In the genomic region with DNA sequence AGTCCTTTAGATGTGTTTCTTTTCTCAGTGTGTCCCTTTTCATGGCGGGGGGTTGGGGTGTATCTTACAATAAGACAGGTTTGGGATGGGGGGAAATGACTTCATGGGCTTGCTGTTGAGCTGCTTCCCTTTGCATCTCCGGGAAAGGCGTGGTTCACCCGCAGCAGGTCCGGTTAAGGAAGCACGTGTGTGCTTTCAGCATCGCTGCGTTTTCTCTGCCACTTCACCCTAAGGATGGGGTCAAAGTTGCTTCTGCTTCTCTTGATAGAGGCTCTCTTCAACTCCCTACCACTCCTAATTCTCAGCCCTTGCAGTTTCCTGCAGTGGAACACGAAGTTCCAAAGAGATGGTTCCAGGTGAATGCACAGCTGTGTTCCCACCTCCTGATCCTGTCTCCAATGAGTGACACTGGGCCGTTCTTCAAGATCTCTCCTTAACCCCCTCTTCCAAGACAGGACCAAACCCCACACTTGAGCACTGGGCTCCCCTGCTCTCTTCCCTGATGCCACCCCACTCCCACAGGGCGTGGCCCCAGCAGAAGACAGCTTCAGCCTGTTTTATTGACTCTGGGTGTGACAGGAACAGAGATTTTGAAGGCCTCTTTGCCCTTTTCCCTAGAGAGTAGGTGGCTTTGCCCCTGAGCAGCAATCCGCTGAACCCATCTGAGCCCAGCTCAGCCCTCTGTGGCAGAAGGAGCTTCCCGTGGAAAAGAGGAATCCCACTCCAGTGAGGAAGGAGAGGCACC, we compare ENCODE assay signal across 20 cellular contexts.
A peak's percentile ranks its signal among the peaks of the same experiment; 100 is the strongest.
DNase-seq lines count a peak whose midpoint lies in the region; ATAC-seq, FAIRE-seq and TF ChIP-seq lines count a peak whose summit lies in the region.
"Had no signal": no experiment of that assay in that cellular context is flagged by ENCODE, and none has a peak within 500 bp of the region (broad histone marks: within the 10 kb centered on the region; RNA-seq: fewer than 3 reads in every experiment).

No MANE protein-coding gene starts in this region.

- no peaks in the 10 kb centered on the region for H3K27me3 Mint-ChIP-seq in nephron (ENCODE audit: low read depth)
- H3K27me3 Mint-ChIP-seq in CD8-positive, alpha-beta memory T cell, result no peaks in the 10 kb centered on the region
- H3K27me3 Mint-ChIP-seq: CD4-positive, alpha-beta T cell had no signal

- ATAC-seq in HepG2 (no peak), gastroesophageal sphincter (peak; percentile 35), GM19467 (IDR thresholded peaks at IDR 0.05; ENCODE audit: unreplicated experiment) (no peak)

- H4K20me1 ChIP-seq in HepG2 (ENCODE audit: insufficient read depth, low read length), result no peaks in the 10 kb centered on the region

- no peak overlapping the region for H3K4me2 ChIP-seq in HepG2 (ENCODE audit: low read depth, low read length)

- no peak for DNase-seq in HepG2 (ENCODE audit: low spot score)
- no peak for DNase-seq in kidney glomerular epithelial cell (lab: John Stamatoyannopoulos, UW)
- DNase-seq in GM12891 (ENCODE audit: insufficient read length, low spot score), result no peak
- DNase-seq in CD8-positive, alpha-beta memory T cell, result no peak
- DNase-seq: activated CD8-positive, alpha-beta memory T cell treated with anti-CD3 and anti-CD28 coated beads for 24 hours; amniotic stem cell; CD4-positive, alpha-beta T cell; mammary epithelial cell; NCI-H1417; NCI-H2227 treated with DMSO at 0.1 percent for 48 hours; substantia nigra; WERI-Rb-1 had no signal

- TF ChIP-seq POLR2A in HepG2 (IDR thresholded peaks at IDR 0.05; ENCODE audit: insufficient read depth in 1 of 2, low read depth in 2 of 2, low read length in 2 of 2) (no peak), gastroesophageal sphincter (IDR thresholded peaks at IDR 0.05) (no peak), GM12891 (IDR thresholded peaks at IDR 0.05; ENCODE audit: low read depth, low read length) (no peak)

- no peak overlapping the region for H3K27ac ChIP-seq in liver (ENCODE audit: low read depth in 1 of 2, low read length in 2 of 2)
- no peak overlapping the region for H3K27ac ChIP-seq in HepG2 (ENCODE audit: extremely low read length, insufficient read depth, low read length)
- H3K27ac ChIP-seq in gastroesophageal sphincter, result peak overlapping the region in 3 of 4 donors; percentile 66 to 77 (median 72)
- no peak overlapping the region for H3K27ac ChIP-seq in CD8-positive, alpha-beta memory T cell (ENCODE audit: low read depth, low read length)
- H3K27ac ChIP-seq: SK-N-MC, WERI-Rb-1 had no signal

- 83% methylated on average over 13 of the region's 13 CpGs for WGBS in liver
- 58% methylated on average over 13 of the region's 13 CpGs for WGBS in HepG2 (ENCODE audit: low lambda C conversion rate)
- WGBS in gastroesophageal sphincter (ENCODE audit: low coverage in 1 of 2), 2 donors, result 70 to 78% methylated on average over 6 to 10 of the region's 13 CpGs

- H3K4me1 ChIP-seq in liver (ENCODE audit: control insufficient read depth in 4 of 4, insufficient read depth in 4 of 4, low read length in 3 of 4) (peaks cover 0 to 4% (median 0%) of the 10 kb centered on the region in 4 donors), HepG2 (ENCODE audit: insufficient read depth, low read length) (peaks cover 12% of the 10 kb centered on the region), gastroesophageal sphincter (no peaks in the 10 kb centered on the region)
- H3K4me1 ChIP-seq in CD8-positive, alpha-beta memory T cell (ENCODE audit: insufficient read depth, low read length), result no peaks in the 10 kb centered on the region

- H3K27ac Mint-ChIP-seq in nephron, result peak overlapping the region in 1 of 3 experiments; percentile 55
- peak overlapping the region in 1 of 8 donors; percentile 35 for H3K27ac Mint-ChIP-seq in CD8-positive, alpha-beta memory T cell
- H3K27ac Mint-ChIP-seq: activated T-helper 2 cell treated with anti-CD3 and anti-CD28 coated beads, Interferon-gamma antibody, Interleukin-2, Interleukin-4, amounts not matched to agents 10 μg/mL and 5 μg/mL and 100 μg/mL, durations not matched to agents 14 hours and 24 hours and 36 hours; CD4-positive, alpha-beta T cell had no signal

- peaks cover 50% of the 10 kb centered on the region for H3K4me1 Mint-ChIP-seq in nephron
- no peaks in the 10 kb centered on the region for H3K4me1 Mint-ChIP-seq in CD8-positive, alpha-beta memory T cell

- POLR2A ChIA-PET in HepG2 (lab: Yijun Ruan, JAX), result no interaction called here
- POLR2A ChIA-PET in CD8-positive, alpha-beta memory T cell (lab: Charles Lee), result no interaction called here

- H3K27me3 ChIP-seq in liver (ENCODE audit: control insufficient read depth in 4 of 4, insufficient read depth in 4 of 4, low read length in 3 of 4) (no peaks in the 10 kb centered on the region), HepG2 (ENCODE audit: control insufficient read depth in 1 of 2, insufficient read depth in 2 of 2, low read length in 2 of 2) (no peaks in the 10 kb centered on the region; a peak in 1 of 5 replicates), gastroesophageal sphincter (no peaks in the 10 kb centered on the region)
- H3K27me3 ChIP-seq in CD8-positive, alpha-beta memory T cell (ENCODE audit: insufficient read depth, low read length, poor library complexity, severe bottlenecking), result no peaks in the 10 kb centered on the region

- intact Hi-C loops in HepG2 (cut with micrococcal nuclease; ENCODE audit: unreplicated experiment), result no loop called here

- TF ChIP-seq EP300 in HepG2 (IDR thresholded peaks at IDR 0.05; ENCODE audit: low read depth in 2 of 2, low read length in 2 of 2), result no peak
- TF ChIP-seq EP300 in HepG2 (CRISPR knock-in tag; IDR thresholded peaks at IDR 0.05; ENCODE audit: borderline replicate concordance), result no peak
- TF ChIP-seq EP300 in gastroesophageal sphincter (IDR thresholded peaks at IDR 0.05), result no peak

- no peak overlapping the region for H2AFZ ChIP-seq in HepG2 (ENCODE audit: low read length)

- CTCF ChIA-PET in HepG2 (lab: Yijun Ruan, JAX; ENCODE audit: low intra/inter-chr PET ratio, low total read pairs), result no interaction called here
- CTCF ChIA-PET in CD8-positive, alpha-beta memory T cell (lab: Charles Lee), result interaction anchor here (1.6 to 1.7 kb wide), 2 partner anchors 12 to 130 kb away, joined by 4 to 6 read pairs; no protein-coding TSS in a partner anchor

- FAIRE-seq in HepG2 (lab: Jason Lieb, UNC) (no peak), GM12891 (lab: Jason Lieb, UNC) (no peak)
- FAIRE-seq: A204.1 had no signal

- H3K9me3 Mint-ChIP-seq in nephron, result no peaks in the 10 kb centered on the region
- H3K9me3 Mint-ChIP-seq in CD8-positive, alpha-beta memory T cell, result no peaks in the 10 kb centered on the region
- H3K9me3 Mint-ChIP-seq: activated T-helper 2 cell treated with anti-CD3 and anti-CD28 coated beads, Interferon-gamma antibody, Interleukin-2, Interleukin-4, amounts not matched to agents 10 μg/mL and 5 μg/mL and 100 μg/mL, durations not matched to agents 14 hours and 24 hours and 36 hours; CD4-positive, alpha-beta T cell had no signal

- no peak overlapping the region for H3K9ac ChIP-seq in liver (ENCODE audit: low read depth in 1 of 2, low read length in 2 of 2)
- no peak overlapping the region for H3K9ac ChIP-seq in HepG2 (ENCODE audit: insufficient read depth, low read depth, low read length)

- TF ChIP-seq CTCF in liver (IDR thresholded peaks at IDR 0.05; ENCODE audit: low read depth, low read length, missing input control) (no peak), HepG2 (CRISPR knock-in tag; IDR thresholded peaks at IDR 0.05) (no peak), gastroesophageal sphincter (IDR thresholded peaks at IDR 0.05) (no peak), nephron (IDR thresholded peaks at IDR 0.05; ENCODE audit: unreplicated experiment in 3 of 3) (no peak)

- H3K36me3 ChIP-seq in liver (ENCODE audit: control insufficient read depth in 4 of 4, insufficient read depth in 3 of 4, low read depth in 1 of 4, low read length in 3 of 4) (no peaks in the 10 kb centered on the region), HepG2 (replicated peaks in 1 of 2; ENCODE audit: control insufficient read depth in 1 of 2, insufficient read depth in 2 of 2, low read length in 2 of 2) (no peaks in the 10 kb centered on the region), gastroesophageal sphincter (no peaks in the 10 kb centered on the region)
- no peaks in the 10 kb centered on the region for H3K36me3 ChIP-seq in CD8-positive, alpha-beta memory T cell (ENCODE audit: insufficient read depth, low read length)
- H3K36me3 ChIP-seq: WERI-Rb-1 had no signal

- peaks cover 22% of the 10 kb centered on the region for H3K36me3 Mint-ChIP-seq in nephron (ENCODE audit: low read depth)
- H3K36me3 Mint-ChIP-seq in CD8-positive, alpha-beta memory T cell, result no peaks in the 10 kb centered on the region

- H3K9me3 ChIP-seq in liver (ENCODE audit: control insufficient read depth in 4 of 4, low read length in 3 of 4) (no peaks in the 10 kb centered on the region), HepG2 (ENCODE audit: low read length) (no peaks in the 10 kb centered on the region), gastroesophageal sphincter (no peaks in the 10 kb centered on the region)
- no peaks in the 10 kb centered on the region for H3K9me3 ChIP-seq in CD8-positive, alpha-beta memory T cell (ENCODE audit: low read length)

- H3K4me3 Mint-ChIP-seq in nephron, result peak overlapping the region in 2 of 3 experiments; percentile 29 to 47
- H3K4me3 Mint-ChIP-seq in CD8-positive, alpha-beta memory T cell, result no peak overlapping the region
- H3K4me3 Mint-ChIP-seq: CD4-positive, alpha-beta T cell had no signal

- no TSS peak for BruUV-seq in HepG2 (replicated peaks; lab: Mats Ljungman, UMichigan)

- H3K4me3 ChIP-seq in liver (ENCODE audit: low read depth in 1 of 3, low read length in 3 of 3) (no peak overlapping the region), HepG2 (replicated peaks in 1 of 3; ENCODE audit: insufficient read depth in 1 of 3, low read depth in 2 of 3, low read length in 3 of 3) (no peak overlapping the region), gastroesophageal sphincter (peak overlapping the region in 1 of 2 donors; percentile 26)
- no peak overlapping the region for H3K4me3 ChIP-seq in CD8-positive, alpha-beta memory T cell (ENCODE audit: low read length)
- H3K4me3 ChIP-seq: K562, SK-N-MC had no signal

- in situ Hi-C loops in HepG2 (cut with HindIII; ENCODE audit: extremely low pct_ligation_motif_present, low pct_unique_long_range_greater_than_20kb), result no loop called here

- H3K79me2 ChIP-seq in HepG2 (ENCODE audit: insufficient read depth, low read length), result no peaks in the 10 kb centered on the region

- TF ChIP-seq RAD21 in liver (IDR thresholded peaks at IDR 0.05), result no peak
- no peak for TF ChIP-seq RAD21 in HepG2 (CRISPR knock-in tag; IDR thresholded peaks at IDR 0.05)

TF ChIP-seq in liver, 16 proteins besides CTCF, POLR2A, EP300 and RAD21:
- TF ChIP-seq TAF1 (conservative IDR thresholded peaks at IDR 0.05) (no peak), FOXA1 (IDR thresholded peaks at IDR 0.05) (no peak), NR2F2 (IDR thresholded peaks at IDR 0.05) (peak; percentile 82), FOXA2 (IDR thresholded peaks at IDR 0.05) (no peak)
TF ChIP-seq in liver: peak in this region for 1.

TF ChIP-seq in HepG2, 621 proteins besides CTCF, POLR2A, EP300 and RAD21 (continues in another document):
- TF ChIP-seq IRF2 (CRISPR knock-in tag; IDR thresholded peaks at IDR 0.05) (no peak), RORA (CRISPR knock-in tag; IDR thresholded peaks at IDR 0.05) (no peak), ZNF709 (CRISPR knock-in tag; IDR thresholded peaks at IDR 0.05) (no peak)

TF ChIP-seq in GM12891, 5 proteins besides CTCF, POLR2A, EP300 and RAD21 (continues in another document):
- no peak for TF ChIP-seq TAF1 (IDR thresholded peaks at IDR 0.05; ENCODE audit: low read depth, low read length)
- no peak for TF ChIP-seq POLR2AphosphoS5 (IDR thresholded peaks at IDR 0.05; ENCODE audit: low read depth, low read length)

Comparison
In these comparisons a context has a peak if more than half of its experiments do, and no peak if none do; other contexts are left out.
1. H3K27ac ChIP-seq: peak in gastroesophageal sphincter (3 of 4); none in liver (0 of 2), HepG2 (single experiment) and CD8-positive, alpha-beta memory T cell (single experiment).
2. H3K4me3 Mint-ChIP-seq: peak in nephron (2 of 3); none in CD8-positive, alpha-beta memory T cell (0 of 7).